In genomic region chr9:37904647-37905505, GRCh38 we compare ENCODE assay signal across 8 cellular contexts. TPM values are rescaled to one million over a fixed set of nuclear protein-coding genes. Genes with fewer than 3 reads are reported as not detected.
DNase-seq lines count a peak whose midpoint lies in the region; ATAC-seq and TF ChIP-seq lines count a peak whose summit lies in the region.

No MANE protein-coding gene starts in this region.

- H3K4me3 ChIP-seq in CD4-positive, CD25-positive, alpha-beta regulatory T cell (ENCODE audit: low read depth, low read length), result peak overlapping the region; percentile 58
- H3K4me3 ChIP-seq in KMS-11 (IDR thresholded peaks at IDR 0.05; ENCODE audit: insufficient read depth, low read depth, low read length) (no peak overlapping the region), brain microvascular endothelial cell (ENCODE audit: low read depth, low read length) (peak overlapping the region; percentile 86)

- no peak for DNase-seq in CD4-positive, CD25-positive, alpha-beta regulatory T cell
- DNase-seq in brain microvascular endothelial cell (no peak), left lobe of liver (ENCODE audit: low spot score) (no peak), NCI-H345 treated with DMSO at 0.1 percent for 48 hours (lab: John Stamatoyannopoulos, UW; ENCODE audit: unreplicated experiment) (no peak)

- peak overlapping the region; percentile 87 for H3K27ac ChIP-seq in CD4-positive, CD25-positive, alpha-beta regulatory T cell (ENCODE audit: insufficient read depth, low read length, poor library complexity, severe bottlenecking)
- H3K27ac ChIP-seq in KMS-11, result peak overlapping the region; percentile 66
- peak overlapping the region; percentile 69 for H3K27ac ChIP-seq in brain microvascular endothelial cell
- peak overlapping the region; percentile 23 for H3K27ac ChIP-seq in layer of hippocampus (ENCODE audit: low read depth, low read length)
- peak overlapping the region; percentile 40 for H3K27ac ChIP-seq in temporal lobe (ENCODE audit: low read depth, low read length)

- peaks cover 31% of the 10 kb centered on the region for H3K79me2 ChIP-seq in KMS-11 (ENCODE audit: insufficient read depth, low read depth)

- TF ChIP-seq CTCF in KMS-11 (conservative IDR thresholded peaks at IDR 0.05; ENCODE audit: low read depth, low read length), result no peak
- no peak for TF ChIP-seq CTCF in brain microvascular endothelial cell (IDR thresholded peaks at IDR 0.05; ENCODE audit: low read depth, low read length, missing control alignments)

- ATAC-seq in CD4-positive, CD25-positive, alpha-beta regulatory T cell (ENCODE audit: low read depth in 2 of 2), result no peak
- ATAC-seq in left lobe of liver, result no peak
- no peak for ATAC-seq in HG03469 (IDR thresholded peaks at IDR 0.05; ENCODE audit: unreplicated experiment)

- peaks cover 5% of the 10 kb centered on the region for H3K36me3 ChIP-seq in CD4-positive, CD25-positive, alpha-beta regulatory T cell (ENCODE audit: control insufficient read depth, insufficient read depth, low read length)
- no peaks in the 10 kb centered on the region for H3K36me3 ChIP-seq in KMS-11 (ENCODE audit: insufficient read depth)
- no peaks in the 10 kb centered on the region for H3K36me3 ChIP-seq in brain microvascular endothelial cell (replicated peaks)

- no peaks in the 10 kb centered on the region for H3K9me3 ChIP-seq in CD4-positive, CD25-positive, alpha-beta regulatory T cell (ENCODE audit: control insufficient read depth in 2 of 2, low read length in 2 of 2)

- no peaks in the 10 kb centered on the region for H3K36me3 Mint-ChIP-seq in CD4-positive, CD25-positive, alpha-beta regulatory T cell

- peaks cover 4% of the 10 kb centered on the region for H3K27me3 Mint-ChIP-seq in CD4-positive, CD25-positive, alpha-beta regulatory T cell

- H4K20me1 ChIP-seq in KMS-11 (ENCODE audit: insufficient read depth), result no peaks in the 10 kb centered on the region

- H2AFZ ChIP-seq in KMS-11 (ENCODE audit: low read depth), result peak overlapping the region; percentile 89

- H3K4me2 ChIP-seq in KMS-11, result peak overlapping the region; percentile 47

- H3K4me3 Mint-ChIP-seq in CD4-positive, CD25-positive, alpha-beta regulatory T cell, result peak overlapping the region; percentile 89 to 97 (median 92)

- peaks cover 13 to 38% (median 21%) of the 10 kb centered on the region in 4 donors for H3K4me1 Mint-ChIP-seq in CD4-positive, CD25-positive, alpha-beta regulatory T cell

- H3K9ac ChIP-seq in KMS-11, result peak overlapping the region; percentile 66

- peaks cover 2% of the 10 kb centered on the region for H3K27me3 ChIP-seq in CD4-positive, CD25-positive, alpha-beta regulatory T cell (ENCODE audit: control insufficient read depth, insufficient read depth, low read length)
- H3K27me3 ChIP-seq in KMS-11 (ENCODE audit: insufficient read depth, low read depth), result no peaks in the 10 kb centered on the region
- H3K27me3 ChIP-seq in brain microvascular endothelial cell (replicated peaks), result no peaks in the 10 kb centered on the region
- H3K27me3 ChIP-seq in layer of hippocampus (ENCODE audit: control insufficient read depth, insufficient read depth, low read length), result no peaks in the 10 kb centered on the region

- peak overlapping the region; percentile 87 to 97 (median 93) for H3K27ac Mint-ChIP-seq in CD4-positive, CD25-positive, alpha-beta regulatory T cell

- in situ Hi-C loops in brain microvascular endothelial cell (cut with HindIII; ENCODE audit: low pct_ligation_motif_present, low sequenced_read_pairs), result no loop called here

- no peaks in the 10 kb centered on the region for H3K9me3 Mint-ChIP-seq in CD4-positive, CD25-positive, alpha-beta regulatory T cell

- peaks cover 26% of the 10 kb centered on the region for H3K4me1 ChIP-seq in CD4-positive, CD25-positive, alpha-beta regulatory T cell (ENCODE audit: control insufficient read depth, insufficient read depth, low read length, poor library complexity, severe bottlenecking)
- H3K4me1 ChIP-seq in KMS-11 (ENCODE audit: low read depth, poor library complexity, severe bottlenecking), result peaks cover 14% of the 10 kb centered on the region

RNA-seq across cellular contexts. Expression of gene SLC25A51, which starts 0.9 kb away (rescaled TPM):
- total RNA-seq in CD4-positive, CD25-positive, alpha-beta regulatory T cell, result 25.3 TPM
- polyA plus RNA-seq in CD4-positive, CD25-positive, alpha-beta regulatory T cell, result 10 to 100 TPM; 11.2 to 13.5 (median 12.4) TPM
- total RNA-seq in temporal lobe (53.6 TPM), left lobe of liver (5.6 TPM)

Comparison
In these comparisons a context has a peak if more than half of its experiments do, and no peak if none do; other contexts are left out.
1. H3K27ac ChIP-seq: peak in every context shown above with its lines; median percentile 87 in CD4-positive, CD25-positive, alpha-beta regulatory T cell; 69 in brain microvascular endothelial cell; 66 in KMS-11; 40 in temporal lobe; 23 in layer of hippocampus.